In genomic region chr7:98317366-98318040, GRCh38 we compare ENCODE assay signal across 1 cellular context.
TF ChIP-seq lines count a peak whose summit lies in the region.

No MANE protein-coding gene starts in this region.

TF ChIP-seq in WTC11, 78 proteins besides CTCF, POLR2A, EP300 and RAD21 (continued from another document):
- TF ChIP-seq ZNF532 (CRISPR knock-in tag; IDR thresholded peaks at IDR 0.05; ENCODE audit: borderline replicate concordance) (no peak), ZNF121 (CRISPR knock-in tag; IDR thresholded peaks at IDR 0.05) (no peak), ZNF232 (CRISPR knock-in tag; IDR thresholded peaks at IDR 0.05) (no peak), STAT6 (CRISPR knock-in tag; conservative IDR thresholded peaks at IDR 0.05; ENCODE audit: low read depth) (no peak), EMX1 (CRISPR knock-in tag; IDR thresholded peaks at IDR 0.05) (no peak), ZNF671 (CRISPR knock-in tag; IDR thresholded peaks at IDR 0.05) (no peak)
TF ChIP-seq in WTC11: peak in this region for 0.
